In the genomic region with DNA sequence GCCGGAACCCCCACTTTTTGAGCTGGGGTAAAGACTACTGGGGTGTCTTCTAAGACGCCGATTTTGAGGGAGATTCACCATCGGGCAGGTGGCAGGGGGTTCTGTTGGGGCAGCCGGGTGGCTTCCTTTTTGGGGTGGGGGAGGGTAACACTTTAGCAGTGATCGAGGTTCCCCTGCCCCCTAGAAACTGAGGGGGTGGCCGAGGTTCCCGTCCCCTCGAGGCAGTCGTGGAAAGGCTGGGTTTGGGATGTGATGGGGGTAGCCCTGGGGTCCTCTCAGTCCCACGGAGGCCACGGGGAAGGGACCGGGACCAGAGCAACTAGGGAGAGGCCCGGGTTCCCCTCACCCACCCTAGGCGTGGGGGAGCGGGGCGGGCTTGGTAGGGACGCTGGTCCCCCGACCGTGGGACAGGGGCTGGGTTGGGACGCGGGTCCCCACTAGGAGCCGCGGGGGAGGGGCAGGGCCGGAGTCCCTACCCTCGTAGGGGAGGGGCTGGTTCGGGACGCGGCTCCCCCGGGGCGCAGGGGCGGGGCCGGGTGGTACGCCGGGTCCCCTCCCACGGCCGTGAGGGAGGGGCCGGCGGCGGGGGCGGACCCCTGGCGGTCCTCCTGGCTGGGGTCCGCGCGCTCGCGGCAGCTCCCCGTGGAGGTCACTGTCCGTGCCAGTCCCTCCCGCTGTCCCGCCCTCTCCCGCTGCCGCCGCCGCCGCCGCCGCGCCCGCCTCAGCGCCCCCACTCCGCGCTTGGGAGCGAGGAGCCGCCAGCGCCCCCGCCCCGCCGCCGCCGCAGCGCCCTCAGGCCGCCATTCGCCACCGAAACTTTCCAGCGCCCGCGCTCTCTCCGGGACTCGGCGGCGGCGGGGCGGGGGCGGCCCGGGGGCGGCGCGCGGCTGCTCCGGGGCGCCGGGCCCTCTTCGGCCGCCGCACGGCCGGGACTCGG, we compare ENCODE assay signal across 8 cellular contexts. TPM values are rescaled to one million over a fixed set of nuclear protein-coding genes. Genes with fewer than 3 reads are reported as not detected.
A peak's percentile ranks its signal among the peaks of the same experiment; 100 is the strongest.
DNase-seq lines count a peak whose midpoint lies in the region; ATAC-seq, FAIRE-seq and TF ChIP-seq lines count a peak whose summit lies in the region.

TSS of gene TBL1X (plus strand) at position 624 of the 937 bp plus-strand sequence. CDS start 188,529 bp downstream, outside the sequence.

- peak within 1 kb of the TSS; percentile 76; the same call in 1 of the 2 replicates for H2BK120ac ChIP-seq in IMR-90 (ENCODE audit: low read depth, low read length)

- peak within 1 kb of the TSS; percentile 72 for H2AFZ ChIP-seq in IMR-90 (replicated peaks; ENCODE audit: low read length, poor library complexity)
- H2AFZ ChIP-seq in K562 (ENCODE audit: low read depth, low read length), result peak within 1 kb of the TSS; percentile 83

- intact Hi-C loops in IMR-90 (cut with micrococcal nuclease), result loop anchor here (5.0 kb wide), 3 partner anchors 218 to 647 kb away; no protein-coding TSS in a partner anchor
- intact Hi-C loops in K562 (cut with micrococcal nuclease), result loop anchor here (5.0 to 10.0 kb wide), 3 partner anchors 47 to 243 kb away; no protein-coding TSS in a partner anchor

- no peak within 1 kb of the TSS; the same call in 1 of the 2 replicates for H3K14ac ChIP-seq in IMR-90 (replicated peaks; ENCODE audit: low read depth, low read length)

- TF ChIP-seq POLR2A in IMR-90 (IDR thresholded peaks at IDR 0.05; ENCODE audit: low read depth, low read length), result no peak
- no peak; the same call in 1 of the 2 replicates for TF ChIP-seq POLR2A in K562 (conservative IDR thresholded peaks at IDR 0.05)

- CTCF ChIA-PET in IMR-90 (lab: Yijun Ruan, JAX), result no interaction called here
- CTCF ChIA-PET in K562 (lab: Yijun Ruan, JAX; ENCODE audit: low intra/inter-chr PET ratio), result no interaction called here

- H3K4me2 ChIP-seq in IMR-90 (ENCODE audit: low read depth, low read length) (peak within 1 kb of the TSS; percentile 99), K562 (ENCODE audit: insufficient read depth, low read length) (peak within 1 kb of the TSS; percentile 92)

- H3K9ac ChIP-seq in IMR-90 (ENCODE audit: low read depth, low read length) (peak within 1 kb of the TSS; percentile 94), K562 (ENCODE audit: insufficient read depth in 1 of 2, low read depth in 2 of 2, low read length in 2 of 2) (peak within 1 kb of the TSS; percentile 92 to 93)

- no peak within 1 kb of the TSS for H2BK15ac ChIP-seq in IMR-90 (ENCODE audit: low read depth, low read length)

- H3K9me1 ChIP-seq in IMR-90 (ENCODE audit: insufficient read depth, low read length), result no peaks in the 10 kb centered on the region
- no peaks in the 10 kb centered on the region for H3K9me1 ChIP-seq in K562 (ENCODE audit: control insufficient read depth, insufficient read depth, low read length)

- H2BK20ac ChIP-seq in IMR-90 (ENCODE audit: low read depth, low read length), result peak within 1 kb of the TSS; percentile 60

- dilution Hi-C loops in IMR-90 (cut with HindIII; ENCODE audit: low sequenced_read_pairs, unreplicated experiment), result no loop called here

- 3% methylated on average over 26 of the region's 99 CpGs; no CpG with 5 or more reads in 1 of the 2 experiments for WGBS in IMR-90 (ENCODE audit: extremely low coverage in 2 of 2, insufficient read length in 1 of 2), 2 experiments
- WGBS in K562 (ENCODE audit: insufficient coverage, low coverage, missing lambda C conversion rate), result 9% methylated on average over 5 of the region's 99 CpGs

- H3K36me3 ChIP-seq in IMR-90 (ENCODE audit: control insufficient read depth, insufficient read depth, low read length), result peaks cover under 1% of the 10 kb centered on the region
- H3K36me3 ChIP-seq in K562 (ENCODE audit: control insufficient read depth, insufficient read depth, low read length), result peaks cover 16% of the 10 kb centered on the region; the same call in 2 of the 3 replicates

- TF ChIP-seq RAD21 in IMR-90 (IDR thresholded peaks at IDR 0.05; ENCODE audit: low read length) (no peak), K562 (CRISPR knock-in tag; conservative IDR thresholded peaks at IDR 0.05 in 1 of 2, IDR thresholded peaks at IDR 0.05 in 1 of 2) (no peak)

- H3K79me1 ChIP-seq in IMR-90 (ENCODE audit: low read depth in 1 of 2, low read length in 2 of 2), result peaks cover 4 to 14% of the 10 kb centered on the region in 2 experiments; a peak in 2 of 4 replicates

- H4K8ac ChIP-seq in IMR-90 (ENCODE audit: low read depth in 2 of 2, low read length in 2 of 2), result peak within 1 kb of the TSS; percentile 50 to 57; a peak in 1 of 4 replicates

- H2AK5ac ChIP-seq in IMR-90 (ENCODE audit: low read depth, low read length), result peak within 1 kb of the TSS; percentile 35; the same call in 1 of the 2 replicates

- BruUV-seq in IMR-90 (replicated peaks; lab: Mats Ljungman, UMichigan), result no TSS peak
- no TSS peak for BruUV-seq in K562 (replicated peaks; lab: Mats Ljungman, UMichigan)

- no peak for TF ChIP-seq CTCF in IMR-90 (conservative IDR thresholded peaks at IDR 0.05; ENCODE audit: low read depth, low read length)
- no peak for TF ChIP-seq CTCF in K562 (IDR thresholded peaks at IDR 0.05 in 2 of 3, conservative IDR thresholded peaks at IDR 0.05 in 1 of 3; ENCODE audit: insufficient read depth in 2 of 3, low read depth in 1 of 3, low read length in 3 of 3)

- peak within 1 kb of the TSS; percentile 32 for H4K91ac ChIP-seq in IMR-90 (ENCODE audit: insufficient read depth, low read depth, low read length)

- H3K56ac ChIP-seq in IMR-90 (ENCODE audit: extremely low read depth, insufficient read depth, low read length), result no peak within 1 kb of the TSS

- no peak within 1 kb of the TSS for H4K5ac ChIP-seq in IMR-90 (ENCODE audit: low read depth, low read length)

- H3K4me3 ChIP-seq in IMR-90 (ENCODE audit: insufficient read depth, low read depth, low read length) (peak within 1 kb of the TSS; percentile 60), K562 (peak within 1 kb of the TSS; percentile 68), iPS-11a (ENCODE audit: low read depth, low read length) (peak within 1 kb of the TSS; percentile 57), skeletal muscle cell (ENCODE audit: low read depth, low read length) (peak within 1 kb of the TSS; percentile 69)

- peak within 1 kb of the TSS; percentile 14; the same call in 1 of the 2 replicates for H3K18ac ChIP-seq in IMR-90 (ENCODE audit: low read depth, low read length)

- in situ Hi-C loops in IMR-90 (cut with MboI; ENCODE audit: low sequenced_read_pairs) (loop anchor here (25.0 kb wide), 1 partner anchor 502 kb away; no protein-coding TSS in a partner anchor), K562 (cut with MboI) (no loop called here)

- H3K4ac ChIP-seq in IMR-90 (ENCODE audit: low read depth, low read length), result peak within 1 kb of the TSS; percentile 83

- H2AK9ac ChIP-seq in IMR-90 (replicated peaks; ENCODE audit: low read depth, low read length, poor library complexity), result peak within 1 kb of the TSS; percentile 84

- H3K9me3 ChIP-seq in IMR-90 (ENCODE audit: control insufficient read depth, insufficient read depth, low read length) (no peaks in the 10 kb centered on the region), K562 (replicated peaks; ENCODE audit: control insufficient read depth, insufficient read depth, low read depth, low read length) (no peaks in the 10 kb centered on the region)

- DNase-seq in AG20443 (ENCODE audit: low spot score) (peak; percentile 53), IMR-90 (peak; percentile 19), T-helper 22 cell (ENCODE audit: low read depth) (peak; percentile 27), K562 (ENCODE audit: extremely low read depth in 1 of 4, low spot score in 3 of 4) (peak; percentile 84 to 92 (median 89)), skeletal muscle cell (ENCODE audit: low read depth) (no peak)

- H4K20me1 ChIP-seq in IMR-90 (ENCODE audit: insufficient read depth, low read length) (peaks cover 12% of the 10 kb centered on the region), K562 (replicated peaks; ENCODE audit: control insufficient read depth, insufficient read depth, low read length) (peaks cover 13% of the 10 kb centered on the region; the same call in 1 of the 2 replicates)

- peak within 1 kb of the TSS; percentile 81 for H2BK5ac ChIP-seq in IMR-90 (ENCODE audit: low read depth, low read length, poor library complexity, severe bottlenecking)

- H3K27me3 ChIP-seq in IMR-90 (ENCODE audit: control insufficient read depth, insufficient read depth, low read length), result no peaks in the 10 kb centered on the region
- H3K27me3 ChIP-seq in K562 (ENCODE audit: control insufficient read depth in 2 of 2, insufficient read depth in 2 of 2, low read length in 2 of 2), result no peaks in the 10 kb centered on the region

- peaks cover 45% of the 10 kb centered on the region for H3K79me2 ChIP-seq in K562 (ENCODE audit: control insufficient read depth, insufficient read depth, low read length)

- H3K23ac ChIP-seq in IMR-90 (ENCODE audit: low read depth, low read length), result no peak within 1 kb of the TSS

- TF ChIP-seq EP300 in K562 (IDR thresholded peaks at IDR 0.05; ENCODE audit: low read length), result no peak

- peak; percentile 40 for ATAC-seq in GM19328 (IDR thresholded peaks at IDR 0.05; ENCODE audit: unreplicated experiment)
- ATAC-seq in IMR-90 (ENCODE audit: low read depth), result peak; percentile 69
- peak; percentile 73 for ATAC-seq in K562
- no peak for ATAC-seq in HG03095 (IDR thresholded peaks at IDR 0.05; ENCODE audit: unreplicated experiment)

- POLR2A ChIA-PET in IMR-90 (lab: Charles Lee; ENCODE audit: unreplicated experiment) (no interaction called here), K562 (lab: Yijun Ruan, JAX) (no interaction called here)

- no peak for FAIRE-seq in K562 (lab: Jason Lieb, UNC)

- peak within 1 kb of the TSS; percentile 86 for H3K27ac ChIP-seq in IMR-90 (ENCODE audit: insufficient read depth, low read length)
- peak within 1 kb of the TSS; percentile 99 for H3K27ac ChIP-seq in K562 (ENCODE audit: extremely low read depth, low read depth, low read length)

- H3K4me1 ChIP-seq in IMR-90 (ENCODE audit: control insufficient read depth, insufficient read depth, low read length) (peaks cover 3% of the 10 kb centered on the region; the same call in 1 of the 2 replicates), K562 (replicated peaks in 1 of 2; ENCODE audit: control insufficient read depth in 2 of 2, insufficient read depth in 2 of 2, low read length in 2 of 2) (peaks cover 43 to 47% of the 10 kb centered on the region in 2 experiments)

RNA-seq across cellular contexts. Expression of gene TBL1X, which starts in this region (rescaled TPM):
- total RNA-seq in IMR-90 (2012; rRNA removed), result 20.8 and 21.1 TPM in 2 replicates
- 11.5 and 16.2 TPM in 2 replicates for polyA plus RNA-seq in IMR-90 (2012; rRNA removed)
- 11.7 and 12.3 TPM in 2 replicates for polyA plus RNA-seq in IMR-90 (2012; cell fraction: cytosol; rRNA removed)
- polyA plus RNA-seq in IMR-90 (2012; cell fraction: nucleus; rRNA removed; ENCODE audit: low replicate concordance), result 18.6 and 30.7 TPM in 2 replicates
- total RNA-seq in K562 (2011; cell fraction: chromatin; rRNA removed; ENCODE audit: low replicate concordance), result 45.9 and 50.3 TPM in 2 replicates
- total RNA-seq in K562 (2011; cell fraction: nucleolus; rRNA removed), result 27.7 and 32.2 TPM in 2 replicates
- total RNA-seq in K562 (2011; cell fraction: nucleoplasm; rRNA removed), result 36.4 and 47.0 TPM in 2 replicates
- total RNA-seq in K562 (2014; rRNA removed), result 21.5 and 27.3 TPM in 2 replicates
- total RNA-seq in K562 (2014; rRNA removed; fragmentation: Illumina TruSeq; extraction: Trizol), result 13.4 and 14.0 TPM in 2 replicates
- total RNA-seq in K562 (2015; rRNA removed; fragmentation: Illumina TruSeq; extraction: Trizol), result 11.4 and 11.7 TPM in 2 replicates
- 44.5 and 49.6 TPM in 2 replicates for total RNA-seq in K562 (2021)
- 11.5 and 19.7 TPM in 2 replicates for polyA plus RNA-seq in K562 (2011; rRNA removed)
- 19.6 and 19.7 TPM in 2 replicates for polyA plus RNA-seq in K562 (2011; cell fraction: cytosol; rRNA removed)
- polyA plus RNA-seq in K562 (2011; cell fraction: nucleus; rRNA removed), result 16.1 and 18.9 TPM in 2 replicates
- polyA plus RNA-seq in K562 (2012), result 23.6 and 26.9 TPM in 2 replicates
- 30.9 and 33.5 TPM in 2 replicates for polyA plus RNA-seq in K562 (2014; fragmentation: Illumina TruSeq; extraction: Trizol)
- 1 to 10 TPM; 6.0 to 6.8 TPM for polyA plus RNA-seq in K562 (2014; fragmentation: Nextera tagmentation; extraction: Ambion mirVana)
- polyA plus RNA-seq in K562 (2014; rRNA removed), result 18.7 and 22.8 TPM in 2 replicates
- polyA minus RNA-seq in K562 (2011; rRNA and poly(A)+ RNA removed), result 25.3 and 37.1 TPM in 2 replicates
- polyA minus RNA-seq in K562 (2011; cell fraction: cytosol; rRNA and poly(A)+ RNA removed), result 23.1 and 24.5 TPM in 2 replicates
- 27.7 and 31.2 TPM in 2 replicates for polyA minus RNA-seq in K562 (2011; cell fraction: nucleus; rRNA and poly(A)+ RNA removed)
